In genomic region chr11:59171508-59172322, GRCh38 we compare ENCODE assay signal across 8 cellular contexts. TPM values are rescaled to one million over a fixed set of nuclear protein-coding genes. Genes with fewer than 3 reads are reported as not detected.
A peak's percentile ranks its signal among the peaks of the same experiment; 100 is the strongest.
DNase-seq lines count a peak whose midpoint lies in the region; ATAC-seq and TF ChIP-seq lines count a peak whose summit lies in the region.

Gene DTX4 (plus strand): TSS chr11:59172132. CDS start chr11:59172596, 464 bp downstream.

- H3K36me3 Mint-ChIP-seq in activated CD8-positive, alpha-beta T cell treated with anti-CD3 and anti-CD28 coated beads for 36 hours (ENCODE audit: low read depth), result no peaks in the 10 kb centered on the region

- no peak within 1 kb of the TSS for H3K27ac Mint-ChIP-seq in activated CD8-positive, alpha-beta T cell treated with anti-CD3 and anti-CD28 coated beads for 36 hours

- peaks cover 13% of the 10 kb centered on the region for H3K27me3 Mint-ChIP-seq in activated CD8-positive, alpha-beta T cell treated with anti-CD3 and anti-CD28 coated beads for 36 hours

- H3K9me3 Mint-ChIP-seq in activated CD8-positive, alpha-beta T cell treated with anti-CD3 and anti-CD28 coated beads for 36 hours, result no peaks in the 10 kb centered on the region

- peak; percentile 94 for DNase-seq in CD1c-positive myeloid dendritic cell (ENCODE audit: extremely low spot score)
- peak; percentile 58 for DNase-seq in NCI-H748 treated with DMSO at 0.1 percent for 48 hours (lab: John Stamatoyannopoulos, UW)
- DNase-seq in activated CD8-positive, alpha-beta T cell treated with anti-CD3 and anti-CD28 coated beads for 36 hours, result peak; percentile 94
- DNase-seq in effector CD4-positive, alpha-beta T cell, result peak; percentile 85
- DNase-seq in lung microvascular endothelial cell (ENCODE audit: low read depth in 2 of 2), result peak; percentile 91 to 93
- DNase-seq in stimulated activated CD4-positive, alpha-beta T cell treated with anti-CD3 and anti-CD28 coated beads, TNF-alpha, amount 100 ng/mL, for 4 hours (ENCODE audit: low read depth in 3 of 3), result peak; percentile 75 to 81 (median 81)

- POLR2A ChIA-PET in activated CD8-positive, alpha-beta T cell treated with anti-CD3 and anti-CD28 coated beads for 36 hours (lab: Charles Lee), result interaction anchor here (1.0 to 1.1 kb wide), 2 partner anchors 10 to 26 kb away, joined by 3 read pairs; no protein-coding TSS in a partner anchor

- peaks cover 9% of the 10 kb centered on the region for H3K4me1 Mint-ChIP-seq in activated CD8-positive, alpha-beta T cell treated with anti-CD3 and anti-CD28 coated beads for 36 hours (ENCODE audit: low read depth)

- ATAC-seq in GM19328 (IDR thresholded peaks at IDR 0.05; ENCODE audit: unreplicated experiment), result peak; percentile 70
- peak; percentile 48 for ATAC-seq in HG03469 (IDR thresholded peaks at IDR 0.05; ENCODE audit: unreplicated experiment)
- ATAC-seq in activated CD8-positive, alpha-beta T cell treated with anti-CD3 and anti-CD28 coated beads for 36 hours, result peak; percentile 90

- intact Hi-C loops in activated CD8-positive, alpha-beta T cell treated with anti-CD3 and anti-CD28 coated beads for 36 hours (cut with micrococcal nuclease), result loop anchor here (2.0 to 5.0 kb wide), 3 partner anchors 37 to 257 kb away; no protein-coding TSS in a partner anchor

- peak; percentile 86 for TF ChIP-seq CTCF in activated CD8-positive, alpha-beta T cell treated with anti-CD3 and anti-CD28 coated beads for 36 hours (IDR thresholded peaks at IDR 0.05)

- peak within 1 kb of the TSS; percentile 72 for H3K4me3 Mint-ChIP-seq in activated CD8-positive, alpha-beta T cell treated with anti-CD3 and anti-CD28 coated beads for 36 hours

- CTCF ChIA-PET in activated CD8-positive, alpha-beta T cell treated with anti-CD3 and anti-CD28 coated beads for 36 hours (lab: Charles Lee), result interaction anchor here (0.6 to 9.9 kb wide), 35 partner anchors 8 to 366 kb away, joined by 3 to 180 read pairs (median 5); partner anchors contain the start of genes FAM111A, FAM111B and OR5A1

RNA-seq across cellular contexts. Expression of gene DTX4, which starts in this region (rescaled TPM):
- under 1 TPM; 0.16 to 0.29 TPM for total RNA-seq in activated CD8-positive, alpha-beta T cell treated with anti-CD3 and anti-CD28 coated beads for 36 hours
- 8.7 and 61.5 TPM in 2 replicates for total RNA-seq in lung microvascular endothelial cell

Comparison
In these comparisons a context has a peak if more than half of its experiments do, and no peak if none do; other contexts are left out.
1. Peak in every context shown above with its lines: DNase-seq and ATAC-seq.
2. Peak in DNase-seq and ATAC-seq in activated CD8-positive, alpha-beta T cell treated with anti-CD3 and anti-CD28 coated beads for 36 hours; RNA of the gene not detected or under 1 TPM.